In genomic region chr10:97686962-97687784, GRCh38 we compare ENCODE assay signal across 8 cellular contexts. TPM values are rescaled to one million over a fixed set of nuclear protein-coding genes. Genes with fewer than 3 reads are reported as not detected.
A peak's percentile ranks its signal among the peaks of the same experiment; 100 is the strongest.
DNase-seq lines count a peak whose midpoint lies in the region; ATAC-seq and TF ChIP-seq lines count a peak whose summit lies in the region.

Gene AVPI1 (minus strand): TSS chr10:97687241. CDS start chr10:97679905, 7,336 bp downstream.

- no peaks in the 10 kb centered on the region for H3K36me3 ChIP-seq in BJ (ENCODE audit: control insufficient read depth, insufficient read depth, low read length)

- ATAC-seq in HG03457 (IDR thresholded peaks at IDR 0.05; ENCODE audit: unreplicated experiment), result peak; percentile 92

- peak within 1 kb of the TSS; percentile 95 for H3K27ac ChIP-seq in cingulate gyrus (ENCODE audit: low read depth, low read length)
- H3K27ac ChIP-seq in layer of hippocampus (ENCODE audit: low read depth, low read length), result peak within 1 kb of the TSS; percentile 86

- no peak for TF ChIP-seq CTCF in BJ (IDR thresholded peaks at IDR 0.05; ENCODE audit: insufficient read depth, low read depth, low read length)

- peak within 1 kb of the TSS; percentile 76 for H3K4me3 ChIP-seq in BJ (ENCODE audit: low read depth, low read length)

- CTCF ChIA-PET in BJ (lab: Yijun Ruan, JAX), result interaction anchor here (0.9 to 7.8 kb wide), 10 partner anchors 10 to 115 kb away, joined by 3 to 62 read pairs (median 10); partner anchors contain the start of genes MARVELD1 and ZFYVE27

- H3K27me3 ChIP-seq in BJ (ENCODE audit: control insufficient read depth, insufficient read depth, low read length) (no peaks in the 10 kb centered on the region), layer of hippocampus (ENCODE audit: control insufficient read depth, insufficient read depth, low read length) (no peaks in the 10 kb centered on the region)

- DNase-seq in BJ (ENCODE audit: low read depth) (peak; percentile 92), GM19240 (ENCODE audit: insufficient read length, low spot score) (peak; percentile 86), NCI-H524 (lab: John Stamatoyannopoulos, UW) (peak; percentile 86 to 91)
- peak; percentile 95 to 96 for DNase-seq in activated CD4-positive, alpha-beta T cell treated with anti-CD3 and anti-CD28 coated beads for 4 hours
- peak; percentile 76 to 95 (median 86) for DNase-seq in stimulated activated CD4-positive, alpha-beta T cell treated with anti-CD3 and anti-CD28 coated beads, Interleukin-1b, Interleukin-23, amount 100 ng/mL, for 24 hours (ENCODE audit: low read depth in 4 of 4, low spot score in 1 of 4)

- POLR2A ChIA-PET in BJ (lab: Charles Lee), result interaction anchor here (0.5 to 1.1 kb wide), 6 partner anchors 27 to 46 kb away, joined by 3 to 5 read pairs (median 4); no protein-coding TSS in a partner anchor

RNA-seq across cellular contexts. Expression of gene AVPI1, which starts in this region (rescaled TPM):
- 32.4 and 32.7 TPM in 2 replicates for polyA plus RNA-seq in BJ (2011; rRNA removed)
- 12.8 and 22.2 TPM in 2 replicates for polyA minus RNA-seq in BJ (2011; rRNA and poly(A)+ RNA removed)

Comparison
In these comparisons a context has a peak if more than half of its experiments do, and no peak if none do; other contexts are left out.
1. Peak in every context shown above with its lines: DNase-seq, ATAC-seq, H3K4me3 ChIP-seq and H3K27ac ChIP-seq.